In the genomic region with DNA sequence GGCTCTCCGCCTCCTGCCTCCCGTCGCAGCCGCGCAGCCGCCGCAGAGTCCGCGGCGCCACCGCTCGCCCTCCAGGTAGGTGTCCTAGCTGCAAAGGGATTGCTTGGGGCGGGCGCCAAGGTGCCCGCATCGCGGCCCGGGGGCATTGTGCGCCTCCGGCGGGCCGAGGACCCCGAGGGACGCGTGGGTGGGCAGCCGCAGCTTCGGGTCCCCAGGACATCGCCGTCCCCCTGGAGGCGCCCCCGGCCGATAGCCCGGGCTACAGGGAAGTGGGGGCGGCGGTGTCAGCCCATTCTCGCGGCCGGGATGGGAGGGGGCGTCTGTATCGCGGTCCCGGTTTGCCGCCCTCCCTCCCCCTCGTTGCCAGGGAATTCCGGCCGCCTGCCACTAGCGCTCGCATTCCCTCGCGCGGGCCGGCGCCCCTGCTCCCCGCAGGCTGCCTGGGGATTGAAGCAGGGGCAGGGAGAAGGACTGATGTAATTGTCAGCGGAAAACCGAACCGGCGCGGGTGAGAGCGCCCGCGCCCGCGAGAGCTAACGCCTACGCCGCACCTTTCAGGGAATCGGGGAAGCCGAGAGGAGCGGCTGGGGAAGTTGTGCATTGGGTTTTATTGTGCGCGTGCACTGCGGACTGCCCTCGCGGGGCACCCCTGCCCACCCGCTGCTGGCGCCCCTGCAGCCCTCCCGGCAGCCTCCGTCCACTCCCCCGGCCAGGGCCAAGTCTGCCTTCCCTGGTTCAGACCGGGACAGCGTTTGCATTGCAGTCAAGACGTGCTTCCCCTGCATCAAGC, we compare ENCODE assay signal across 8 cellular contexts. TPM values are rescaled to one million over a fixed set of nuclear protein-coding genes. Genes with fewer than 3 reads are reported as not detected.
A peak's percentile ranks its signal among the peaks of the same experiment; 100 is the strongest.
DNase-seq lines count a peak whose midpoint lies in the region; ATAC-seq and TF ChIP-seq lines count a peak whose summit lies in the region.

No MANE protein-coding gene starts in this region.

- no peak for DNase-seq in CD8-positive, alpha-beta memory T cell
- DNase-seq in HuH-7.5 (ENCODE audit: low spot score) (peak; percentile 53), T1000 (lab: John Stamatoyannopoulos, UW) (peak; percentile 45), ecto neural progenitor cell (ENCODE audit: low spot score) (peak; percentile 79), right lobe of liver (peak; percentile 55 to 67 (median 56))
- peak; percentile 32 for DNase-seq in stimulated activated naive CD8-positive, alpha-beta T cell treated with anti-CD3 and anti-CD28 coated beads, Interleukin-15, Interleukin-2, amounts not matched to agents 100 U/mL and 50 U/mL, for 24 hours

- peaks cover 35 to 67% of the 10 kb centered on the region in 2 donors for H3K27me3 Mint-ChIP-seq in CD8-positive, alpha-beta memory T cell

- WGBS in right lobe of liver (ENCODE audit: insufficient coverage, low coverage, low lambda C conversion rate, missing lambda C conversion rate) = 0% methylated on average over 9 of the region's 83 CpGs

- H3K4me1 ChIP-seq in CD8-positive, alpha-beta memory T cell (ENCODE audit: insufficient read depth, low read length) = peaks cover 6% of the 10 kb centered on the region
- H3K4me1 ChIP-seq in right lobe of liver = peaks cover 0 to 12% (median 4%) of the 10 kb centered on the region in 4 donors

- peaks cover 15 to 31% (median 16%) of the 10 kb centered on the region in 3 donors for H3K4me1 Mint-ChIP-seq in CD8-positive, alpha-beta memory T cell

- peaks cover 0 to 5% (median 0%) of the 10 kb centered on the region in 5 donors for H3K9me3 Mint-ChIP-seq in CD8-positive, alpha-beta memory T cell

- peak overlapping the region; percentile 52 to 80 (median 76) for H3K4me3 Mint-ChIP-seq in CD8-positive, alpha-beta memory T cell

- peak; percentile 8 for ATAC-seq in GM19463 (IDR thresholded peaks at IDR 0.05; ENCODE audit: unreplicated experiment)
- ATAC-seq in right lobe of liver = peak; percentile 13 to 31 (median 26)
- no peak for ATAC-seq in stimulated activated naive CD8-positive, alpha-beta T cell treated with anti-CD3 and anti-CD28 coated beads, Interleukin-15, Interleukin-2, amounts not matched to agents 100 U/mL and 50 U/mL, for 24 hours
- ATAC-seq in GM18873 (IDR thresholded peaks at IDR 0.05; ENCODE audit: low FRiP score, unreplicated experiment) = no peak

- intact Hi-C loops in right lobe of liver (cut with DNase I) = no loop called here

- H3K27ac Mint-ChIP-seq in CD8-positive, alpha-beta memory T cell = peak overlapping the region in 1 of 8 donors; percentile 37

- POLR2A ChIA-PET in CD8-positive, alpha-beta memory T cell (lab: Charles Lee) = no interaction called here

- H3K4me3 ChIP-seq in CD8-positive, alpha-beta memory T cell (ENCODE audit: low read length) = peak overlapping the region; percentile 38
- peak overlapping the region; percentile 63 to 85 (median 82) for H3K4me3 ChIP-seq in right lobe of liver

- TF ChIP-seq CTCF in right lobe of liver (IDR thresholded peaks at IDR 0.05) = no peak

- H3K36me3 Mint-ChIP-seq in CD8-positive, alpha-beta memory T cell = peaks cover 0 to 2% (median 0%) of the 10 kb centered on the region in 3 donors

- H3K36me3 ChIP-seq in CD8-positive, alpha-beta memory T cell (ENCODE audit: insufficient read depth, low read length) = no peaks in the 10 kb centered on the region
- H3K36me3 ChIP-seq in right lobe of liver = no peaks in the 10 kb centered on the region

- no peak for TF ChIP-seq POLR2A in right lobe of liver (IDR thresholded peaks at IDR 0.05)

- H3K9me3 ChIP-seq in CD8-positive, alpha-beta memory T cell (ENCODE audit: low read length) = no peaks in the 10 kb centered on the region
- H3K9me3 ChIP-seq in right lobe of liver = no peaks in the 10 kb centered on the region

- H3K27me3 ChIP-seq in CD8-positive, alpha-beta memory T cell (ENCODE audit: insufficient read depth, low read length, poor library complexity, severe bottlenecking) = peaks cover 6% of the 10 kb centered on the region
- no peaks in the 10 kb centered on the region for H3K27me3 ChIP-seq in right lobe of liver

- no peak overlapping the region for H3K27ac ChIP-seq in CD8-positive, alpha-beta memory T cell (ENCODE audit: low read depth, low read length)
- H3K27ac ChIP-seq in right lobe of liver = peak overlapping the region; percentile 84 to 97 (median 87)

- CTCF ChIA-PET in CD8-positive, alpha-beta memory T cell (lab: Charles Lee) = no interaction called here

RNA-seq across cellular contexts. Expression of a gene that starts 0.5 kb away (rescaled TPM):
- total RNA-seq in CD8-positive, alpha-beta memory T cell = 1 to 10 TPM; 1.2 to 1.6 TPM
- 0.33 TPM for polyA plus RNA-seq in CD8-positive, alpha-beta memory T cell
- 1 to 10 TPM; 2.4 to 4.1 (median 3.1) TPM for total RNA-seq in right lobe of liver

Comparison
In these comparisons a context has a peak if more than half of its experiments do, and no peak if none do; other contexts are left out.
1. DNase-seq: peak in HuH-7.5 (single experiment), T1000 (single experiment), ecto neural progenitor cell (single experiment), right lobe of liver (3 of 3) and stimulated activated naive CD8-positive, alpha-beta T cell treated with anti-CD3 and anti-CD28 coated beads, Interleukin-15, Interleukin-2, amounts not matched to agents 100 U/mL and 50 U/mL, for 24 hours (single experiment); none in CD8-positive, alpha-beta memory T cell (0 of 5).
2. ATAC-seq: peak in GM19463 (single experiment) and right lobe of liver (4 of 4); none in stimulated activated naive CD8-positive, alpha-beta T cell treated with anti-CD3 and anti-CD28 coated beads, Interleukin-15, Interleukin-2, amounts not matched to agents 100 U/mL and 50 U/mL, for 24 hours (single experiment) and GM18873 (single experiment).